ENCODE assay signal across 8 cellular contexts in the genomic region with DNA sequence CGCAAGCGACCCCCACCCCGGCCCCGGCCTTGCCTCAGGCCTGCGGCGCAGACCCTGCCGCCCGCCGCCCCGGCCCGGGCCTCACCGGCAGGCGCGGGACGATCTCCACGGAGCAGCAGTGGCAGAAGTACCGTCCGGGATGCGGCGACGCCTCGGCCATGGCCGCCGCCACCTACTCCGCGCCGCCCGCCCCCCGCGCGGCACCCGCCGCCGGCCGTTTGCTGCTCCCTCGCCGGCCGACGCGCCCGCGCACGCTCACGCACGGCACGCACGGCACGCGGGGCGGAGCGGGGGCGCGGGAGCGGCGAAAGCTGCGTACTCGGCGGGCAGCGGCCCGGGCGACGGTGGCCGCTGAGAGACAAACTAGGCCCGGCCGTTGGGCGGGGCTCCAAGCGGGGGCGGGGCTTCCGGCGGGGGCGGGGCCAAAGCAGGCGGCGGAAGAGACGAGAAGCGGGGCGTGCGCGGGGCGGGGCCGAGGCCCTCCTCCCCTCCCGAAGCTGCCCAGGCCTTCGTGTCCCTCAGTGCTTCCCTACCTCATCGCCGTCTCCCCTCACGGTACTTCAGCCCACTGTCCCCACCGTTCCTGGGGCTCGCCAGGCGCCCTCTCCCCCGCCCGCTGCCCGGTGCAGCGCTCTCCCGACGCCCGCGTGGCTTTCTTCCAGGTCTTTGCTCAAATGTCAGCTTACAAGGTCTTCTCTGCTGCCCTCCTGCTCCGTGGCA. TPM values are rescaled to one million over a fixed set of nuclear protein-coding genes. Genes with fewer than 3 reads are reported as not detected.
DNase-seq lines count a peak whose midpoint lies in the region; ATAC-seq and TF ChIP-seq lines count a peak whose summit lies in the region.

TSS of gene RNF126 (minus strand) at position 253 of the 720 bp plus-strand sequence. CDS start at position 160, 93 bp downstream.

- H3K9me3 Mint-ChIP-seq in Calu3 (ENCODE audit: low read depth, unreplicated experiment) = no peaks in the 10 kb centered on the region

- peaks cover 19% of the 10 kb centered on the region for H4K20me1 ChIP-seq in KMS-11 (ENCODE audit: insufficient read depth)

- peak within 1 kb of the TSS; percentile 48 for H3K27ac Mint-ChIP-seq in Calu3 (ENCODE audit: unreplicated experiment)

- intact Hi-C loops in Calu3 (cut with micrococcal nuclease; ENCODE audit: unreplicated experiment) (no loop called here), Panc1 (cut with micrococcal nuclease; ENCODE audit: unreplicated experiment) (no loop called here), esophagus muscularis mucosa (cut with DNase I) (no loop called here)

- peaks cover 45% of the 10 kb centered on the region for H3K79me2 ChIP-seq in KMS-11 (ENCODE audit: insufficient read depth, low read depth)

- POLR2A ChIA-PET in Panc1 (lab: Charles Lee) = interaction anchor here (0.6 kb wide), 1 partner anchor 53 kb away, joined by 3 read pairs; no protein-coding TSS in a partner anchor

- H3K27me3 ChIP-seq in KMS-11 (ENCODE audit: insufficient read depth, low read depth) (peaks cover 13% of the 10 kb centered on the region), Panc1 (ENCODE audit: control insufficient read depth, insufficient read depth, low read length) (no peaks in the 10 kb centered on the region), esophagus muscularis mucosa (no peaks in the 10 kb centered on the region), muscle layer of duodenum (ENCODE audit: low read depth, low read length) (no peaks in the 10 kb centered on the region)

- H3K36me3 Mint-ChIP-seq in Calu3 (ENCODE audit: insufficient read depth, unreplicated experiment) = peaks cover 33% of the 10 kb centered on the region

- H3K27ac ChIP-seq in KMS-11 (peak within 1 kb of the TSS; percentile 97), Panc1 (ENCODE audit: low read length) (peak within 1 kb of the TSS; percentile 80), esophagus muscularis mucosa (replicated peaks in 1 of 4) (peak within 1 kb of the TSS; percentile 92 to 96 (median 96)), muscle layer of duodenum (ENCODE audit: low read length) (peak within 1 kb of the TSS; percentile 80)

- H3K36me3 ChIP-seq in KMS-11 (ENCODE audit: insufficient read depth) = no peaks in the 10 kb centered on the region
- H3K36me3 ChIP-seq in Panc1 (ENCODE audit: control insufficient read depth, insufficient read depth, low read length) = no peaks in the 10 kb centered on the region; the same call in 1 of the 2 replicates
- H3K36me3 ChIP-seq in esophagus muscularis mucosa = peaks cover 0 to 7% (median 3%) of the 10 kb centered on the region in 4 donors
- no peaks in the 10 kb centered on the region for H3K36me3 ChIP-seq in muscle layer of duodenum (ENCODE audit: control insufficient read depth in 1 of 2, insufficient read depth in 2 of 2, low read length in 2 of 2)

- H3K9ac ChIP-seq in KMS-11 = peak within 1 kb of the TSS; percentile 97

- no peak for TF ChIP-seq EP300 in esophagus muscularis mucosa (IDR thresholded peaks at IDR 0.05)

- CTCF ChIA-PET in Calu3 (lab: Charles Lee) (interaction anchor here (0.5 to 1.2 kb wide), 4 partner anchors 16 to 117 kb away, joined by 3 read pairs; no protein-coding TSS in a partner anchor), Panc1 (lab: Charles Lee) (interaction anchor here (1.5 kb wide), 1 partner anchor 79 kb away, joined by 3 read pairs; no protein-coding TSS in a partner anchor)

- H3K9me3 ChIP-seq in Panc1 (ENCODE audit: control insufficient read depth, insufficient read depth, low read depth, low read length) = no peaks in the 10 kb centered on the region
- H3K9me3 ChIP-seq in esophagus muscularis mucosa = no peaks in the 10 kb centered on the region
- H3K9me3 ChIP-seq in muscle layer of duodenum (ENCODE audit: control insufficient read depth in 1 of 2, low read length in 2 of 2) = no peaks in the 10 kb centered on the region

- in situ Hi-C loops in Panc1 (cut with HindIII; ENCODE audit: low pct_unique_long_range_greater_than_20kb, low sequenced_read_pairs) = no loop called here

- TF ChIP-seq CTCF in Calu3 (IDR thresholded peaks at IDR 0.05; ENCODE audit: unreplicated experiment) = no peak
- no peak for TF ChIP-seq CTCF in KMS-11 (conservative IDR thresholded peaks at IDR 0.05; ENCODE audit: low read depth, low read length)
- no peak for TF ChIP-seq CTCF in Panc1 (IDR thresholded peaks at IDR 0.05)
- peak in 1 of 3 experiments; percentile 9 for TF ChIP-seq CTCF in esophagus muscularis mucosa (IDR thresholded peaks at IDR 0.05)

- H3K4me2 ChIP-seq in KMS-11 = peak within 1 kb of the TSS; percentile 97

- BruUV-seq in Calu3 (replicated peaks; lab: Mats Ljungman, UMichigan) = no TSS peak
- BruUV-seq in Panc1 (replicated peaks; lab: Mats Ljungman, UMichigan) = no TSS peak

- peaks cover 11% of the 10 kb centered on the region for H3K4me1 Mint-ChIP-seq in Calu3 (ENCODE audit: low read depth, unreplicated experiment)

- H3K4me3 ChIP-seq in KMS-11 (IDR thresholded peaks at IDR 0.05; ENCODE audit: insufficient read depth, low read depth, low read length) (peak within 1 kb of the TSS; percentile 28), Panc1 (ENCODE audit: low read depth in 2 of 2, low read length in 2 of 2) (peak within 1 kb of the TSS; percentile 58 to 78), esophagus muscularis mucosa (peak within 1 kb of the TSS; percentile 81 to 100 (median 100)), muscle layer of duodenum (ENCODE audit: low read depth in 1 of 2, low read length in 2 of 2) (peak within 1 kb of the TSS; percentile 64 to 96)

- H3K27me3 Mint-ChIP-seq in Calu3 (ENCODE audit: unreplicated experiment) = no peaks in the 10 kb centered on the region

- ATAC-seq in GM21529 (IDR thresholded peaks at IDR 0.05; ENCODE audit: unreplicated experiment) (peak; percentile 54), Panc1 (peak; percentile 84)

- H3K4me1 ChIP-seq in KMS-11 (ENCODE audit: low read depth, poor library complexity, severe bottlenecking) = peaks cover 36% of the 10 kb centered on the region
- no peaks in the 10 kb centered on the region; the same call in 1 of the 2 replicates for H3K4me1 ChIP-seq in Panc1 (ENCODE audit: control insufficient read depth, insufficient read depth, low read length)
- H3K4me1 ChIP-seq in esophagus muscularis mucosa = peaks cover 57 to 67% (median 64%) of the 10 kb centered on the region in 4 donors
- H3K4me1 ChIP-seq in muscle layer of duodenum (ENCODE audit: control insufficient read depth in 1 of 2, insufficient read depth in 2 of 2, low read length in 2 of 2) = peaks cover 7 to 55% of the 10 kb centered on the region in 2 donors

- peak; percentile 86 for DNase-seq in Calu3
- DNase-seq in Panc1 (ENCODE audit: low read depth, low spot score) = no peak
- DNase-seq in activated T-cell treated with anti-CD3 and anti-CD28 coated beads, Interleukin-2, amount 50 U/mL, for 48 hours = peak; percentile 95 to 96
- peak; percentile 99 for DNase-seq in esophagus muscularis mucosa (ENCODE audit: extremely low spot score)
- DNase-seq in stimulated activated CD8-positive, alpha-beta memory T cell treated with anti-CD3 and anti-CD28 coated beads, Interleukin-7, amount 100 ng/mL, for 24 hours (ENCODE audit: low read depth) = peak; percentile 94

- peak within 1 kb of the TSS; percentile 83 for H2AFZ ChIP-seq in KMS-11 (ENCODE audit: low read depth)

- 1% methylated on average over 37 of the region's 97 CpGs for WGBS in esophagus muscularis mucosa

- TF ChIP-seq POLR2A in esophagus muscularis mucosa (IDR thresholded peaks at IDR 0.05; ENCODE audit: low read depth) = no peak

- peak within 1 kb of the TSS; percentile 75 for H3K4me3 Mint-ChIP-seq in Calu3 (ENCODE audit: low read depth, unreplicated experiment)

RNA-seq across cellular contexts. Expression of gene RNF126, which starts in this region (rescaled TPM):
- total RNA-seq in Calu3 (2022) = 44.8 and 46.4 TPM in 2 replicates
- 61.2 TPM for total RNA-seq in Panc1 (2021; ENCODE audit: unreplicated experiment)
- 80.4 TPM for polyA plus RNA-seq in Panc1 (2012; ENCODE audit: insufficient read length)
- 10 to 100 TPM; 41.5 to 63.5 (median 62.3) TPM for total RNA-seq in esophagus muscularis mucosa

Comparison
In these comparisons a context has a peak if more than half of its experiments do, and no peak if none do; other contexts are left out.
1. H3K4me3 ChIP-seq: peak in every context shown above with its lines; median percentile 100 in esophagus muscularis mucosa; 80 in muscle layer of duodenum; 68 in Panc1; 28 in KMS-11.